Comparison of ENCODE assay signal across 24 cellular contexts in genomic region chr1:156098782-156099181, GRCh38. TPM values are rescaled to one million over a fixed set of nuclear protein-coding genes. Genes with fewer than 3 reads are reported as not detected.
DNase-seq lines count a peak whose midpoint lies in the region; ATAC-seq, FAIRE-seq and TF ChIP-seq lines count a peak whose summit lies in the region.
"Had no signal": no experiment of that assay in that cellular context is flagged by ENCODE, and none has a peak within 500 bp of the region (broad histone marks: within the 10 kb centered on the region; RNA-seq: fewer than 3 reads in every experiment).

No MANE protein-coding gene starts in this region.

- H3K14ac ChIP-seq in H9 (ENCODE audit: insufficient read depth, low read length): no peak overlapping the region

- intact Hi-C loops in GM12878 (cut with micrococcal nuclease; ENCODE audit: unreplicated experiment): loop anchor here (5.0 to 10.0 kb wide), 2 partner anchors 186 to 219 kb away; partner anchors contain the start of genes SMG5 and TMEM79

- H3K36me3 ChIP-seq in GM12878 (ENCODE audit: control insufficient read depth in 2 of 2, insufficient read depth in 2 of 2, low read length in 1 of 2): no peaks in the 10 kb centered on the region
- H3K36me3 ChIP-seq: colonic mucosa, SJCRH30, uterus had no signal

- H4K20me1 ChIP-seq in GM12878 (ENCODE audit: control insufficient read depth, insufficient read depth) (no peaks in the 10 kb centered on the region), H9 (ENCODE audit: control insufficient read depth, insufficient read depth, insufficient read length) (peaks cover 2% of the 10 kb centered on the region)

- no peaks in the 10 kb centered on the region for H3K79me1 ChIP-seq in H9 (ENCODE audit: insufficient read depth, low read depth, low read length, poor library complexity, severe bottlenecking)

- no peak for ATAC-seq in activated T-cell treated with anti-CD3 and anti-CD28 coated beads, Interleukin-2, amount 50 U/mL, for 72 hours (replicated peaks in 1 of 2)
- ATAC-seq in GM12878: no peak
- ATAC-seq in stimulated activated effector memory CD8-positive, alpha-beta T cell treated with anti-CD3 and anti-CD28 coated beads, Interleukin-12 subunit alpha, Interleukin-12 subunit beta, amount 100 ng/mL, for 72 hours: no peak
- ATAC-seq: stimulated activated naive CD8-positive, alpha-beta T cell treated with anti-CD3 and anti-CD28 coated beads, Interleukin-15, amount 100 ng/mL, for 72 hours had no signal

- H3K4me1 Mint-ChIP-seq in activated T-cell treated with anti-CD3 and anti-CD28 coated beads, Interleukin-2, amount 50 U/mL, for 72 hours (ENCODE audit: low read depth): peaks cover 78% of the 10 kb centered on the region
- H3K4me1 Mint-ChIP-seq in stimulated activated effector memory CD8-positive, alpha-beta T cell treated with anti-CD3 and anti-CD28 coated beads, Interleukin-12 subunit alpha, Interleukin-12 subunit beta, amount 100 ng/mL, for 72 hours: peaks cover 78% of the 10 kb centered on the region
- peaks cover 37 to 42% of the 10 kb centered on the region in 2 experiments for H3K4me1 Mint-ChIP-seq in H9

- SMC1A ChIA-PET in GM12878 (lab: Charles Lee; ENCODE audit: uncharacterized antibody, unreplicated experiment): interaction anchor here (1.4 to 23.8 kb wide), 3 partner anchors 26 to 60 kb away, joined by 4 to 874 read pairs (median 6); partner anchors contain the start of gene LMNA

- no peak overlapping the region for H2AK5ac ChIP-seq in H9 (ENCODE audit: insufficient read length, low read length)

- H3K4me1 ChIP-seq in GM12878 (ENCODE audit: control insufficient read depth, insufficient read depth, low read length): peaks cover 44% of the 10 kb centered on the region
- H3K4me1 ChIP-seq in H9 (ENCODE audit: insufficient read depth, low read length): 0 out of 2 replicates have a peak, but pooled peaks cover 2% of the 10 kb centered on the region

- TF ChIP-seq RAD21 in GM12878 (IDR thresholded peaks at IDR 0.05; ENCODE audit: insufficient read depth, low read depth, low read length): no peak

- no peak overlapping the region for H2AFZ ChIP-seq in GM12878 (ENCODE audit: control insufficient read depth, low read depth, low read length)
- no peak overlapping the region for H2AFZ ChIP-seq in H9 (ENCODE audit: low read length)

- no peak overlapping the region for H3K18ac ChIP-seq in H9 (ENCODE audit: insufficient read length, low read depth, low read length)

- H3K9ac ChIP-seq in GM12878 (ENCODE audit: control insufficient read depth, insufficient read depth, low read length) (no peak overlapping the region), H9 (ENCODE audit: extremely low read depth, insufficient read length, low read length) (no peak overlapping the region)

- H3K4me2 ChIP-seq in GM12878 (ENCODE audit: control insufficient read depth, insufficient read depth) (no peak overlapping the region), H9 (ENCODE audit: insufficient read depth, insufficient read length, low read length) (no peak overlapping the region)

- peak overlapping the region; percentile 51 for H3K27ac ChIP-seq in GM12878 (ENCODE audit: control insufficient read depth, insufficient read depth)
- H3K27ac ChIP-seq in H9 (ENCODE audit: insufficient read length, low read depth, low read length): no peak overlapping the region
- H3K27ac ChIP-seq: colonic mucosa, SJCRH30 had no signal

- peak overlapping the region; percentile 33 to 81 for H3K4me3 Mint-ChIP-seq in activated T-cell treated with anti-CD3 and anti-CD28 coated beads, Interleukin-2, amount 50 U/mL, for 72 hours
- H3K4me3 Mint-ChIP-seq in stimulated activated effector memory CD8-positive, alpha-beta T cell treated with anti-CD3 and anti-CD28 coated beads, Interleukin-12 subunit alpha, Interleukin-12 subunit beta, amount 100 ng/mL, for 72 hours: peak overlapping the region; percentile 62
- H3K4me3 Mint-ChIP-seq in H9: no peak overlapping the region

- H2BK20ac ChIP-seq in H9 (ENCODE audit: low read depth, low read length, poor library complexity, severe bottlenecking): no peak overlapping the region

- no peak overlapping the region for H4K8ac ChIP-seq in H9 (replicated peaks; ENCODE audit: insufficient read length, low read depth, low read length)

- no peaks in the 10 kb centered on the region for H3K23me2 ChIP-seq in H9 (ENCODE audit: insufficient read length, low read depth, low read length, poor library complexity, severe bottlenecking)

- 77% methylated on average over 2 of the region's 2 CpGs for WGBS in GM12878 (ENCODE audit: insufficient coverage, insufficient replicate concordance, low lambda C conversion rate, missing lambda C conversion rate)
- no CpG with 5 or more reads among the region's 2 CpGs for WGBS in H9 (ENCODE audit: extremely low coverage, insufficient read length, low lambda C conversion rate)

- H2BK5ac ChIP-seq in H9 (ENCODE audit: insufficient read length, low read length): no peak overlapping the region

- no peak for DNase-seq in activated T-cell treated with anti-CD3 and anti-CD28 coated beads, Interleukin-2, amount 50 U/mL, for 72 hours
- DNase-seq in activated T-cell treated with anti-CD3 and anti-CD28 coated beads, Interleukin-2, amount 50 U/mL, for 48 hours: no peak
- DNase-seq in GM12891 (ENCODE audit: insufficient read length, low spot score) (no peak), GM12878 (ENCODE audit: low read depth, low spot score) (no peak), NCI-H187 (lab: John Stamatoyannopoulos, UW) (no peak), H9 (no peak), HuH-7.5 (ENCODE audit: low spot score) (no peak)
- DNase-seq in stimulated activated effector memory CD8-positive, alpha-beta T cell treated with anti-CD3 and anti-CD28 coated beads, Interleukin-12 subunit alpha, Interleukin-12 subunit beta, amount 100 ng/mL, for 72 hours (ENCODE audit: low spot score in 2 of 2): no peak
- DNase-seq: activated CD4-positive, alpha-beta T cell treated with anti-CD3 and anti-CD28 coated beads for 48 hours; aorta; colonic mucosa; erythroblast; GDM1; GOT3; NCI-H1436 treated with DMSO at 0.1 percent for 48 hours; NCI-H446; SJCRH30; stimulated activated naive CD8-positive, alpha-beta T cell treated with anti-CD3 and anti-CD28 coated beads, Interleukin-15, amount 100 ng/mL, for 72 hours; T1000; uterus had no signal

- H4K5ac ChIP-seq in H9 (ENCODE audit: insufficient read length, low read depth, low read length): no peak overlapping the region

- no peak overlapping the region for H4K91ac ChIP-seq in H9 (ENCODE audit: insufficient read length, low read depth, low read length)

- H3K56ac ChIP-seq in H9 (ENCODE audit: insufficient read length, low read depth, low read length): no peak overlapping the region

- no peak overlapping the region for H2BK12ac ChIP-seq in H9 (ENCODE audit: insufficient read length, low read depth, low read length)

- in situ Hi-C loops in GM12878 (cut with MboI): no loop called here

- FAIRE-seq in GM12891 (lab: Jason Lieb, UNC) (no peak), GM12878 (lab: Jason Lieb, UNC) (no peak)
- FAIRE-seq: D721Med had no signal

- peaks cover 20% of the 10 kb centered on the region for H3K27me3 Mint-ChIP-seq in activated T-cell treated with anti-CD3 and anti-CD28 coated beads, Interleukin-2, amount 50 U/mL, for 72 hours (ENCODE audit: low read depth)
- no peaks in the 10 kb centered on the region for H3K27me3 Mint-ChIP-seq in H9 (ENCODE audit: low read depth)
- H3K27me3 Mint-ChIP-seq: progenitor cell of endocrine pancreas had no signal

- H2BK15ac ChIP-seq in H9 (ENCODE audit: low read depth, low read length): no peak overlapping the region

- TF ChIP-seq EP300 in GM12878 (IDR thresholded peaks at IDR 0.05; ENCODE audit: borderline replicate concordance in 1 of 2, control insufficient read depth in 1 of 2, low read depth in 2 of 2, low read length in 2 of 2): no peak

- RAD21 ChIA-PET in GM12878 (lab: Charles Lee; ENCODE audit: unreplicated experiment): interaction anchor here (0.8 to 22.4 kb wide), 6 partner anchors 23 to 126 kb away, joined by 3 to 695 read pairs (median 4); partner anchors contain the start of gene LMNA

- no peak for TF ChIP-seq CTCF in GM12878 (IDR thresholded peaks at IDR 0.05 in 2 of 3, conservative IDR thresholded peaks at IDR 0.05 in 1 of 3; ENCODE audit: control insufficient read depth in 2 of 3, extremely low read depth in 1 of 3, insufficient read depth in 1 of 3, low read depth in 3 of 3, low read length in 3 of 3)
- TF ChIP-seq CTCF in H9 (conservative IDR thresholded peaks at IDR 0.05): no peak

- H2BK120ac ChIP-seq in H9 (ENCODE audit: low read depth, low read length, poor library complexity, severe bottlenecking): no peak overlapping the region

- CTCF ChIA-PET in GM12878 (lab: Yijun Ruan, JAX): interaction anchor here (1.2 to 21.5 kb wide), 4 partner anchors 9 to 221 kb away, joined by 3 to 1294 read pairs (median 13); partner anchors contain the start of gene LMNA

- H3K23ac ChIP-seq in H9 (ENCODE audit: insufficient read length, low read depth, low read length): no peak overlapping the region

- peaks cover 2 to 3% of the 10 kb centered on the region in 2 donors for H3K36me3 Mint-ChIP-seq in activated T-cell treated with anti-CD3 and anti-CD28 coated beads, Interleukin-2, amount 50 U/mL, for 72 hours (ENCODE audit: insufficient read depth in 2 of 2)
- H3K36me3 Mint-ChIP-seq in stimulated activated effector memory CD8-positive, alpha-beta T cell treated with anti-CD3 and anti-CD28 coated beads, Interleukin-12 subunit alpha, Interleukin-12 subunit beta, amount 100 ng/mL, for 72 hours: peaks cover 31% of the 10 kb centered on the region
- peaks cover 7 to 18% (median 13%) of the 10 kb centered on the region in 3 experiments for H3K36me3 Mint-ChIP-seq in H9 (ENCODE audit: insufficient read depth in 1 of 3, low read depth in 3 of 3)

- TF ChIP-seq POLR2A in GM12891 (IDR thresholded peaks at IDR 0.05; ENCODE audit: low read depth, low read length) (peak; percentile 41; the same call in 1 of the 2 replicates), GM12878 (IDR thresholded peaks at IDR 0.05; ENCODE audit: low read depth, low read length) (no peak)

- no peak overlapping the region for H3T11ph ChIP-seq in H9 (ENCODE audit: low read length)

- H3K27ac Mint-ChIP-seq in activated T-cell treated with anti-CD3 and anti-CD28 coated beads, Interleukin-2, amount 50 U/mL, for 72 hours: no peak overlapping the region
- H3K27ac Mint-ChIP-seq in stimulated activated effector memory CD8-positive, alpha-beta T cell treated with anti-CD3 and anti-CD28 coated beads, Interleukin-12 subunit alpha, Interleukin-12 subunit beta, amount 100 ng/mL, for 72 hours: peak overlapping the region; percentile 97
- H3K27ac Mint-ChIP-seq in H9: 0 out of 7 replicates have a peak overlapping the region, but pooled peaks of 1 of the 3 experiments have one; percentile 37
- H3K27ac Mint-ChIP-seq: progenitor cell of endocrine pancreas had no signal

- POLR2A ChIA-PET in GM12878 (lab: Charles Lee): interaction anchor here (0.9 to 6.8 kb wide), 6 partner anchors 8 to 126 kb away, joined by 3 to 89 read pairs (median 6); partner anchors contain the start of genes LMNA and PMF1

- no peak overlapping the region for H3K4ac ChIP-seq in H9 (ENCODE audit: low read depth, low read length)

- H3K9me3 ChIP-seq in GM12878 (replicated peaks; ENCODE audit: control insufficient read depth, insufficient read depth, low read length) (no peaks in the 10 kb centered on the region), H9 (ENCODE audit: control insufficient read depth, low read depth, low read length) (no peaks in the 10 kb centered on the region)
- H3K9me3 ChIP-seq: colonic mucosa, SJCRH30, uterus had no signal

- H3K79me2 ChIP-seq in GM12878 (ENCODE audit: control insufficient read depth, insufficient read depth, low read length) (peaks cover 2% of the 10 kb centered on the region; the same call in 1 of the 2 replicates), H9 (ENCODE audit: insufficient read depth, low read length) (no peaks in the 10 kb centered on the region)

- no peak overlapping the region for H3K4me3 ChIP-seq in GM12878
- H3K4me3 ChIP-seq: colonic mucosa, SJCRH30, uterus had no signal

- H3K27me3 ChIP-seq in GM12878 (replicated peaks in 1 of 2; ENCODE audit: control insufficient read depth in 2 of 2, insufficient read depth in 2 of 2, low read length in 1 of 2) (no peaks in the 10 kb centered on the region), H9 (ENCODE audit: insufficient read depth, low read length) (no peaks in the 10 kb centered on the region)
- H3K27me3 ChIP-seq: colonic mucosa, SJCRH30, uterus had no signal

- no peaks in the 10 kb centered on the region for H3K9me3 Mint-ChIP-seq in activated T-cell treated with anti-CD3 and anti-CD28 coated beads, Interleukin-2, amount 50 U/mL, for 72 hours
- no peaks in the 10 kb centered on the region for H3K9me3 Mint-ChIP-seq in stimulated activated effector memory CD8-positive, alpha-beta T cell treated with anti-CD3 and anti-CD28 coated beads, Interleukin-12 subunit alpha, Interleukin-12 subunit beta, amount 100 ng/mL, for 72 hours
- H3K9me3 Mint-ChIP-seq in H9: no peaks in the 10 kb centered on the region; a peak in 1 of 5 replicates
- H3K9me3 Mint-ChIP-seq: stimulated activated naive CD8-positive, alpha-beta T cell treated with anti-CD3 and anti-CD28 coated beads, Interleukin-15, amount 100 ng/mL, for 72 hours had no signal

- BruUV-seq in GM12878 (replicated peaks; lab: Mats Ljungman, UMichigan): no TSS peak

RNA-seq across cellular contexts. Expression of gene LMNA, which starts 15.7 kb away (rescaled TPM):
- 100 to 1,000 TPM; 125 to 159 TPM for total RNA-seq in activated T-cell treated with anti-CD3 and anti-CD28 coated beads, Interleukin-2, amount 50 U/mL, for 72 hours
- 70.7 TPM for polyA plus RNA-seq in GM12891 (2012; ENCODE audit: low read depth, missing spikeins)
- 58.3 and 77.1 TPM in 2 replicates for total RNA-seq in GM12878 (2013; cell fraction: nucleolus; rRNA removed)
- 130 and 136 TPM in 2 replicates for total RNA-seq in GM12878 (2014; rRNA removed)
- total RNA-seq in GM12878 (2014; rRNA removed; fragmentation: Illumina TruSeq; extraction: Trizol): 31.6 and 35.1 TPM in 2 replicates
- total RNA-seq in GM12878 (2021): 188 and 189 TPM in 2 replicates
- 30.2 TPM for polyA plus RNA-seq in GM12878 (2011; ENCODE audit: low read depth)
- polyA plus RNA-seq in GM12878 (2011; rRNA removed): 37.3 and 52.9 TPM in 2 replicates
- polyA plus RNA-seq in GM12878 (2011; cell fraction: cytosol; rRNA removed): 76.4 and 82.6 TPM in 2 replicates
- polyA plus RNA-seq in GM12878 (2011; cell fraction: nucleus; rRNA removed): 164 and 324 TPM in 2 replicates
- polyA plus RNA-seq in GM12878 (2012): 32.4 and 54.8 TPM in 2 replicates
- polyA plus RNA-seq in GM12878 (2014; fragmentation: Illumina TruSeq; extraction: Trizol): 9.6 and 30.1 TPM in 2 replicates
- polyA plus RNA-seq in GM12878 (2014; fragmentation: Nextera tagmentation; extraction: Ambion mirVana): 1 to 10 TPM in 1 of 2 experiments, under 1 TPM in 1; 0.42 to 6.0 TPM
- 101 and 109 TPM in 2 replicates for polyA plus RNA-seq in GM12878 (2014; rRNA removed)
- 100 to 1,000 TPM; 320 to 334 TPM for polyA plus RNA-seq in GM12878 (2016; fragmentation: Nextera tagmentation; extraction: Ambion mirVana)
- 42.8 and 77.1 TPM in 2 replicates for polyA minus RNA-seq in GM12878 (2011; rRNA and poly(A)+ RNA removed)
- polyA minus RNA-seq in GM12878 (2011; cell fraction: cytosol; rRNA and poly(A)+ RNA removed): 30.6 and 41.6 TPM in 2 replicates
- 32.8 and 46.7 TPM in 2 replicates for polyA minus RNA-seq in GM12878 (2011; cell fraction: nucleus; rRNA and poly(A)+ RNA removed)
- 51.0 and 52.7 TPM in 2 replicates for total RNA-seq in H9 (2021)

RNA-seq across cellular contexts. Expression of gene MEX3A, which starts 16.5 kb away (rescaled TPM):
- total RNA-seq in activated T-cell treated with anti-CD3 and anti-CD28 coated beads, Interleukin-2, amount 50 U/mL, for 72 hours: under 1 TPM; 0.31 to 0.97 TPM
- 0.56 TPM for polyA plus RNA-seq in GM12891 (2012; ENCODE audit: low read depth, missing spikeins)
- 6.4 and 6.6 TPM in 2 replicates for total RNA-seq in GM12878 (2013; cell fraction: nucleolus; rRNA removed)
- total RNA-seq in GM12878 (2014; rRNA removed) (1.6 and 2.1 TPM in 2 replicates), GM12878 (2014; rRNA removed; fragmentation: Illumina TruSeq; extraction: Trizol) (1.6 and 1.8 TPM in 2 replicates), GM12878 (2021) (5.1 and 5.9 TPM in 2 replicates), H9 (2021) (64.6 and 68.0 TPM in 2 replicates)
- 0.37 TPM for polyA plus RNA-seq in GM12878 (2011; ENCODE audit: low read depth)
- polyA plus RNA-seq in GM12878 (2011; rRNA removed) (2.3 and 2.8 TPM in 2 replicates), GM12878 (2014; fragmentation: Illumina TruSeq; extraction: Trizol) (3.2 and 4.0 TPM in 2 replicates), GM12878 (2014; fragmentation: Nextera tagmentation; extraction: Ambion mirVana) (under 1 TPM; 0.11 to 0.27 TPM), GM12878 (2014; rRNA removed) (3.2 and 3.3 TPM in 2 replicates), GM12878 (2016; fragmentation: Nextera tagmentation; extraction: Ambion mirVana) (under 1 TPM; 0.48 to 0.49 TPM)
- 5.1 and 5.8 TPM in 2 replicates for polyA plus RNA-seq in GM12878 (2011; cell fraction: cytosol; rRNA removed)
- polyA plus RNA-seq in GM12878 (2011; cell fraction: nucleus; rRNA removed): 7.3 and 9.3 TPM in 2 replicates
- 0.89 and 1.00 TPM in 2 replicates for polyA plus RNA-seq in GM12878 (2012)
- polyA minus RNA-seq in GM12878 (2011; rRNA and poly(A)+ RNA removed): 3.7 and 6.0 TPM in 2 replicates
- 4.8 and 6.2 TPM in 2 replicates for polyA minus RNA-seq in GM12878 (2011; cell fraction: cytosol; rRNA and poly(A)+ RNA removed)
- polyA minus RNA-seq in GM12878 (2011; cell fraction: nucleus; rRNA and poly(A)+ RNA removed): 3.5 and 5.5 TPM in 2 replicates

RNA-seq across cellular contexts. Expression of gene RAB25, which starts 37.8 kb away (rescaled TPM):
- under 1 TPM; 0.53 to 0.95 TPM for total RNA-seq in activated T-cell treated with anti-CD3 and anti-CD28 coated beads, Interleukin-2, amount 50 U/mL, for 72 hours
- 0.09 TPM for polyA plus RNA-seq in GM12891 (2012; ENCODE audit: low read depth, missing spikeins)
- total RNA-seq in GM12878 (2013; cell fraction: nucleolus; rRNA removed): not detected in 2 replicates
- total RNA-seq in GM12878 (2014; rRNA removed): not detected in 2 replicates
- not detected in 2 replicates for total RNA-seq in GM12878 (2014; rRNA removed; fragmentation: Illumina TruSeq; extraction: Trizol)
- 0.29 and 0.36 TPM in 2 replicates for total RNA-seq in GM12878 (2021)
- not detected for polyA plus RNA-seq in GM12878 (2011; ENCODE audit: low read depth)
- polyA plus RNA-seq in GM12878 (2011; rRNA removed): 0.22 and 0.45 TPM in 2 replicates
- polyA plus RNA-seq in GM12878 (2011; cell fraction: cytosol; rRNA removed): 0.39 and 0.52 TPM in 2 replicates
- polyA plus RNA-seq in GM12878 (2011; cell fraction: nucleus; rRNA removed): 0.25 TPM in 2 replicates
- polyA plus RNA-seq in GM12878 (2012): 0.18 TPM in 1 of 2 replicates, not detected in the other
- 0.16 TPM in 1 of 2 replicates, not detected in the other for polyA plus RNA-seq in GM12878 (2014; fragmentation: Illumina TruSeq; extraction: Trizol)
- not detected for polyA plus RNA-seq in GM12878 (2014; fragmentation: Nextera tagmentation; extraction: Ambion mirVana)
- polyA plus RNA-seq in GM12878 (2014; rRNA removed): 0.44 TPM in 1 of 2 replicates, not detected in the other
- polyA plus RNA-seq in GM12878 (2016; fragmentation: Nextera tagmentation; extraction: Ambion mirVana): not detected
- 0.22 and 1.2 TPM in 2 replicates for polyA minus RNA-seq in GM12878 (2011; rRNA and poly(A)+ RNA removed)
- polyA minus RNA-seq in GM12878 (2011; cell fraction: cytosol; rRNA and poly(A)+ RNA removed): not detected in 2 replicates
- polyA minus RNA-seq in GM12878 (2011; cell fraction: nucleus; rRNA and poly(A)+ RNA removed): not detected in 2 replicates
- total RNA-seq in H9 (2021): 42.8 and 43.1 TPM in 2 replicates
- total RNA-seq: aorta, glomerular endothelial cell, myocyte, SJCRH30 had no signal

RNA-seq across cellular contexts. Expression of gene LAMTOR2, which starts 44.2 kb away (rescaled TPM):
- 10 to 100 TPM; 58.7 to 61.8 TPM for total RNA-seq in activated T-cell treated with anti-CD3 and anti-CD28 coated beads, Interleukin-2, amount 50 U/mL, for 72 hours
- polyA plus RNA-seq in GM12891 (2012; ENCODE audit: low read depth, missing spikeins): 81.3 TPM
- total RNA-seq in GM12878 (2013; cell fraction: nucleolus; rRNA removed): 9.0 and 11.7 TPM in 2 replicates
- 76.3 and 90.3 TPM in 2 replicates for total RNA-seq in GM12878 (2014; rRNA removed)
- 77.3 and 80.2 TPM in 2 replicates for total RNA-seq in GM12878 (2014; rRNA removed; fragmentation: Illumina TruSeq; extraction: Trizol)
- 73.5 and 73.9 TPM in 2 replicates for total RNA-seq in GM12878 (2021)
- polyA plus RNA-seq in GM12878 (2011; ENCODE audit: low read depth): 65.1 TPM
- 37.4 and 72.0 TPM in 2 replicates for polyA plus RNA-seq in GM12878 (2011; rRNA removed)
- polyA plus RNA-seq in GM12878 (2011; cell fraction: cytosol; rRNA removed): 132 and 162 TPM in 2 replicates
- polyA plus RNA-seq in GM12878 (2011; cell fraction: nucleus; rRNA removed): 58.7 and 59.5 TPM in 2 replicates
- polyA plus RNA-seq in GM12878 (2012): 58.4 and 65.5 TPM in 2 replicates
- polyA plus RNA-seq in GM12878 (2014; fragmentation: Illumina TruSeq; extraction: Trizol): 34.9 and 71.9 TPM in 2 replicates
- 100 to 1,000 TPM; 225 to 264 TPM for polyA plus RNA-seq in GM12878 (2014; fragmentation: Nextera tagmentation; extraction: Ambion mirVana)
- polyA plus RNA-seq in GM12878 (2014; rRNA removed): 104 and 123 TPM in 2 replicates
- 100 to 1,000 TPM; 139 to 160 TPM for polyA plus RNA-seq in GM12878 (2016; fragmentation: Nextera tagmentation; extraction: Ambion mirVana)
- 31.7 and 56.7 TPM in 2 replicates for polyA minus RNA-seq in GM12878 (2011; rRNA and poly(A)+ RNA removed)
- polyA minus RNA-seq in GM12878 (2011; cell fraction: cytosol; rRNA and poly(A)+ RNA removed): 13.7 and 14.2 TPM in 2 replicates
- 16.6 and 17.5 TPM in 2 replicates for polyA minus RNA-seq in GM12878 (2011; cell fraction: nucleus; rRNA and poly(A)+ RNA removed)
- total RNA-seq in H9 (2021): 50.6 and 55.0 TPM in 2 replicates

RNA-seq across cellular contexts. Expression of gene UBQLN4, which starts 45.2 kb away (rescaled TPM):
- total RNA-seq in activated T-cell treated with anti-CD3 and anti-CD28 coated beads, Interleukin-2, amount 50 U/mL, for 72 hours: 10 to 100 TPM; 31.4 to 42.6 TPM
- polyA plus RNA-seq in GM12891 (2012; ENCODE audit: low read depth, missing spikeins): 16.5 TPM
- total RNA-seq in GM12878 (2013; cell fraction: nucleolus; rRNA removed): 18.7 and 22.9 TPM in 2 replicates
- total RNA-seq in GM12878 (2014; rRNA removed) (18.7 and 19.6 TPM in 2 replicates), GM12878 (2014; rRNA removed; fragmentation: Illumina TruSeq; extraction: Trizol) (14.9 and 15.9 TPM in 2 replicates), GM12878 (2021) (31.9 and 37.3 TPM in 2 replicates), H9 (2021) (45.6 and 49.4 TPM in 2 replicates)
- 10.7 TPM for polyA plus RNA-seq in GM12878 (2011; ENCODE audit: low read depth)
- polyA plus RNA-seq in GM12878 (2011; rRNA removed) (32.5 and 44.6 TPM in 2 replicates), GM12878 (2014; fragmentation: Illumina TruSeq; extraction: Trizol) (24.9 and 27.3 TPM in 2 replicates), GM12878 (2014; fragmentation: Nextera tagmentation; extraction: Ambion mirVana) (10 to 100 TPM; 10.0 to 17.3 TPM), GM12878 (2014; rRNA removed) (31.2 and 32.8 TPM in 2 replicates), GM12878 (2016; fragmentation: Nextera tagmentation; extraction: Ambion mirVana) (10 to 100 TPM; 18.9 to 20.6 TPM)
- 46.6 and 47.7 TPM in 2 replicates for polyA plus RNA-seq in GM12878 (2011; cell fraction: cytosol; rRNA removed)
- 58.1 and 61.3 TPM in 2 replicates for polyA plus RNA-seq in GM12878 (2011; cell fraction: nucleus; rRNA removed)
- 16.0 and 17.0 TPM in 2 replicates for polyA plus RNA-seq in GM12878 (2012)
- polyA minus RNA-seq in GM12878 (2011; rRNA and poly(A)+ RNA removed): 41.8 and 53.6 TPM in 2 replicates
- polyA minus RNA-seq in GM12878 (2011; cell fraction: cytosol; rRNA and poly(A)+ RNA removed): 19.4 and 19.9 TPM in 2 replicates
- polyA minus RNA-seq in GM12878 (2011; cell fraction: nucleus; rRNA and poly(A)+ RNA removed): 9.3 and 15.1 TPM in 2 replicates

Comparison
In these comparisons a context has a peak if more than half of its experiments do, and no peak if none do; other contexts are left out.
1. H3K4me3 Mint-ChIP-seq: peak in activated T-cell treated with anti-CD3 and anti-CD28 coated beads, Interleukin-2, amount 50 U/mL, for 72 hours (2 of 2) and stimulated activated effector memory CD8-positive, alpha-beta T cell treated with anti-CD3 and anti-CD28 coated beads, Interleukin-12 subunit alpha, Interleukin-12 subunit beta, amount 100 ng/mL, for 72 hours (single experiment); none in H9 (0 of 2).
2. RNA of gene RAB25, which starts 37.8 kb away (total RNA-seq): 42.8 to 43.1 TPM in H9; 0.53 to 0.95 TPM in activated T-cell treated with anti-CD3 and anti-CD28 coated beads, Interleukin-2, amount 50 U/mL, for 72 hours and 0.29 to 0.36 TPM in GM12878; every median in the first group is over 10 times any median in the second.